8 cellular contexts compared by ENCODE assay signal in the genomic region with DNA sequence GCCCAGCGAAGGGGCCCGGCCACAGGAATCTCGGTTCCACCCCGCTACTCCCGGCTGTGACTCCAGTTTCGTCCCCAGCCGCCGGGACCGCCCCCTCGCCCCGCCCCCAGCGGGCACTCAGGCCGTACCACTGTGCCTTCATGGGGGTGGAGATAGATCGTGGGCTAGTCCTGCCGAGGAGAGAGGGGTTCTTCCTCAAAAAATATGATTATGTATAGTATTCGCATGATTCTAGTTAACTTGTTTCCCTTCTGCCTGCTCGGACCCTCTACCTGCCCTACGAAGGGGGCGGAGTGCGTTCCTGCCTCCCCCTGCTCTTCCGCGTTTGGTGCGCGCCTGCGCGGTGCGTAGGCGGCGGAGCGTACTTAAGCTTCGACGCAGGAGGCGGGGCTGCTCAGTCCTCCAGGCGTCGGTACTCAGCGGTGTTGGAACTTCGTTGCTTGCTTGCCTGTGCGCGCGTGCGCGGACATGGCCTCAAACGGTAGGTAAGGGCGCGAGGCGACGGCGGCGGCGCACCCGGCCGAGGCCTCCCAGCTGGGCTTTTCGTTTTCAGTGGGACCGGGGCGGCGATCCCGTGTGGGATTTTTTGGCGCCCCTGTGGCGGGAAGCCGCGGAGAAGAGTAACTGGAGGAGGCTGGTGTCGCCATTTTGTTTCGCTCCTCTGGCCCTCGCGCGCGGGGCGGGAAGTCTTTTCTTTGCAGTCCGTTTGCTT. TPM values are rescaled to one million over a fixed set of nuclear protein-coding genes. Genes with fewer than 3 reads are reported as not detected.
DNase-seq lines count a peak whose midpoint lies in the region; ATAC-seq and TF ChIP-seq lines count a peak whose summit lies in the region.

TSS of gene FUS (plus strand) at position 393 of the 712 bp plus-strand sequence. CDS start at position 469, 76 bp downstream.

- H3K4me3 ChIP-seq in AG04450 (ENCODE audit: low read depth, low read length) = peak within 1 kb of the TSS; percentile 95

- H3K9me3 ChIP-seq in AG04450 (ENCODE audit: control insufficient read depth, insufficient read depth, low read length) = no peaks in the 10 kb centered on the region; the same call in 1 of the 2 replicates

- CTCF ChIA-PET in AG04450 (lab: Charles Lee) = interaction anchor here (1.7 kb wide), 1 partner anchor 38 kb away, joined by 7 read pairs; no protein-coding TSS in a partner anchor

- no peak for TF ChIP-seq CTCF in AG04450 (IDR thresholded peaks at IDR 0.05; ENCODE audit: low read depth, low read length)

- POLR2A ChIA-PET in AG04450 (lab: Yijun Ruan, JAX) = interaction anchor here (0.5 to 2.7 kb wide), 48 partner anchors 8 to 694 kb away, joined by 3 to 75 read pairs (median 6); partner anchors contain the start of genes ARMC5, HSD3B7, KAT8 and PYCARD

- no peaks in the 10 kb centered on the region for H3K27me3 ChIP-seq in AG04450 (ENCODE audit: control insufficient read depth, insufficient read depth, low read length)

- DNase-seq in AG04450 (ENCODE audit: low read depth, low spot score) (peak; percentile 85), NCI-H345 (lab: John Stamatoyannopoulos, UW) (peak; percentile 96), caudate nucleus (lab: John Stamatoyannopoulos, UW) (peak; percentile 41 to 96 (median 88)), iris pigment epithelial cell (ENCODE audit: low read depth) (peak; percentile 78)
- DNase-seq in activated CD4-positive, CD25-positive, alpha-beta regulatory T cell (lab: John Stamatoyannopoulos, UW) = peak; percentile 84 to 92 (median 84)
- peak; percentile 85 to 86 for DNase-seq in stimulated activated CD4-positive, alpha-beta T cell treated with anti-CD3 and anti-CD28 coated beads, Interleukin-12 subunit alpha, Interleukin-12 subunit beta, amount 100 ng/mL, for 24 hours (ENCODE audit: low read depth in 2 of 2)

- ATAC-seq in GM18909 (IDR thresholded peaks at IDR 0.05; ENCODE audit: poor library complexity, unreplicated experiment) = peak; percentile 63
- peak; percentile 45 for ATAC-seq in HG03159 (IDR thresholded peaks at IDR 0.05; ENCODE audit: unreplicated experiment)

- peak within 1 kb of the TSS; percentile 91 for H3K27ac ChIP-seq in AG04450 (ENCODE audit: low read depth, low read length)
- peak within 1 kb of the TSS; percentile 100 for H3K27ac ChIP-seq in caudate nucleus (ENCODE audit: low read depth, low read length)

RNA-seq across cellular contexts. Expression of gene FUS, which starts in this region (rescaled TPM):
- 156 and 166 TPM in 2 replicates for polyA plus RNA-seq in AG04450 (2011; rRNA removed)
- polyA minus RNA-seq in AG04450 (2011; rRNA and poly(A)+ RNA removed) = 124 and 147 TPM in 2 replicates

Comparison
In these comparisons a context has a peak if more than half of its experiments do, and no peak if none do; other contexts are left out.
1. Peak in every context shown above with its lines: DNase-seq, ATAC-seq, H3K4me3 ChIP-seq and H3K27ac ChIP-seq.